In genomic region chr10:65319493-65319892, GRCh38 we compare ENCODE assay signal across 31 cellular contexts.
"Had no signal": no experiment of that assay in that cellular context is flagged by ENCODE, and none has a peak within 500 bp of the region (broad histone marks: within the 10 kb centered on the region; RNA-seq: fewer than 3 reads in every experiment).

No MANE protein-coding gene starts in this region.

- FAIRE-seq: astrocyte, kidney, small intestine had no signal

- H3K4me1 ChIP-seq: prostate gland, tibial nerve had no signal

- H3K9me3 ChIP-seq: pancreas, prostate gland, tibial nerve had no signal

- H3K27ac ChIP-seq: brain microvascular endothelial cell, coronary artery, pancreas, prostate gland, tibial nerve, WERI-Rb-1 had no signal

- ATAC-seq: activated CD4-positive, CD25-positive, alpha-beta regulatory T cell treated with anti-CD3 and anti-CD28 coated beads, Interleukin-2, amount 50 U/mL, for 24 hours; effector memory CD8-positive, alpha-beta T cell; esophagus mucosa; left colon; T-helper 17 cell had no signal

- H3K4me3 ChIP-seq: coronary artery, pancreas, prostate gland, tibial nerve had no signal

- H3K27me3 ChIP-seq: brain microvascular endothelial cell, pancreas, tibial nerve had no signal

- H3K36me3 ChIP-seq: brain microvascular endothelial cell, pancreas, prostate gland, tibial nerve, WERI-Rb-1 had no signal

- DNase-seq: activated CD4-positive, alpha-beta T cell treated with anti-CD3 and anti-CD28 coated beads for 48 hours; activated CD4-positive, alpha-beta T cell treated with anti-CD3 and anti-CD28 coated beads, Interleukin-2, amount 50 U/mL, for 48 hours; activated CD8-positive, alpha-beta memory T cell treated with anti-CD3 and anti-CD28 coated beads for 24 hours; activated effector memory CD4-positive, alpha-beta T cell treated with Interleukin-2 at 50 U/mL for 16 hours; activated naive CD4-positive, alpha-beta T cell treated with anti-CD3 and anti-CD28 coated beads for 36 hours; activated naive CD8-positive, alpha-beta T cell treated with anti-CD3 and anti-CD28 coated beads, Interleukin-2, amount 10 ng/mL, durations not matched to agents 7 days and 5 days; brain microvascular endothelial cell; effector memory CD8-positive, alpha-beta T cell; foreskin fibroblast; head of caudate nucleus; hypothalamus; immature natural killer cell; kidney; left colon; mammary epithelial cell; nucleus accumbens; pancreas; retina; small intestine; stimulated activated CD4-positive, alpha-beta T cell treated with anti-CD3 and anti-CD28 coated beads, Interleukin-15, amount 100 ng/mL, for 24 hours; stimulated activated CD4-positive, alpha-beta T cell treated with anti-CD3 and anti-CD28 coated beads, Interleukin-2, amount 100 ng/mL, for 24 hours; stimulated activated naive CD4-positive, alpha-beta T cell; T-helper 17 cell; T1000; WERI-Rb-1 had no signal
